18 cellular contexts compared by ENCODE assay signal in the genomic region with DNA sequence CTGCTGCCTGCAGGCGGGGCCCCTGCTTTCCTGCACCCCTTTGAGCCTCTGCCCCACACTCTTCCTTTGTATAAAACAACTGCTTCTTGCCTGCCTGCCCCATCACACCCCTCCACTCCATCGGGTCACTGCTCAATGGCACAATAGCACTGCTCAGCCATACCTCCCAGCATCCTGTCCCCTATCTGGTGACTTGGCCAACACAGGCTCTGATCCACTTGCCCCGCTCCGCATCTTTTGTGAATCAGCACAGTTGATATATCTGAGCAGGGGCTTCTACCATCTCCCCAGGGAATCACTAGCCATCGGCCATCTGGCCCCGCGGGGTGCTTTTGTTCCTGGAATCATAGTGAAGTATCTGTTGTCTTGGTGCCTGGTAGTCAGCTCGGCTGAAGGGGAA. TPM values are rescaled to one million over a fixed set of nuclear protein-coding genes. Genes with fewer than 3 reads are reported as not detected.
DNase-seq lines count a peak whose midpoint lies in the region; ATAC-seq and TF ChIP-seq lines count a peak whose summit lies in the region.
"Had no signal": no experiment of that assay in that cellular context is flagged by ENCODE, and none has a peak within 500 bp of the region (broad histone marks: within the 10 kb centered on the region; RNA-seq: fewer than 3 reads in every experiment).

No MANE protein-coding gene starts in this region.

- H3K4me1 ChIP-seq in heart left ventricle, result peaks cover 0 to 87% (median 32%) of the 10 kb centered on the region in 12 donors
- H3K4me1 ChIP-seq in neural progenitor cell, result no peaks in the 10 kb centered on the region
- H3K4me1 ChIP-seq in upper lobe of left lung, result peaks cover 0 to 28% (median 21%) of the 10 kb centered on the region in 4 donors

- peaks cover 6% of the 10 kb centered on the region for H3K27me3 Mint-ChIP-seq in neural progenitor cell (ENCODE audit: insufficient read depth, low read depth)
- H3K27me3 Mint-ChIP-seq in activated CD4-positive, alpha-beta memory T cell treated with anti-CD3 and anti-CD28 coated beads for 36 hours, result no peaks in the 10 kb centered on the region
- H3K27me3 Mint-ChIP-seq: activated CD4-positive, alpha-beta T cell treated with anti-CD3 and anti-CD28 coated beads, Interleukin-2, amount 10 ng/mL, durations not matched to agents 24 days and 14 days had no signal

- H3K27ac ChIP-seq in heart left ventricle, result peak overlapping the region; percentile 9 to 93 (median 84)
- peak overlapping the region; percentile 51 to 89 for H3K27ac ChIP-seq in coronary artery
- H3K27ac ChIP-seq in neural progenitor cell, result no peak overlapping the region
- H3K27ac ChIP-seq in upper lobe of left lung, result peak overlapping the region; percentile 15 to 65 (median 22)
- H3K27ac ChIP-seq: C4-2B had no signal

- no peaks in the 10 kb centered on the region for H3K79me2 ChIP-seq in neural progenitor cell (ENCODE audit: low read depth)

- WGBS in heart left ventricle, 4 donors, result 56 to 75% (median 66%) methylated on average over 7 to 8 of the region's 8 CpGs
- WGBS in upper lobe of left lung, 2 donors, result 69 to 91% methylated on average over 2 to 8 of the region's 8 CpGs

- POLR2A ChIA-PET in activated CD4-positive, alpha-beta memory T cell treated with anti-CD3 and anti-CD28 coated beads for 36 hours (lab: Charles Lee), result no interaction called here

- H3F3A ChIP-seq in neural progenitor cell (ENCODE audit: low read depth), result no peaks in the 10 kb centered on the region

- no peak for TF ChIP-seq POLR2A in heart left ventricle (IDR thresholded peaks at IDR 0.05)
- no peak for TF ChIP-seq POLR2A in upper lobe of left lung (IDR thresholded peaks at IDR 0.05)

- H3K9ac ChIP-seq in neural progenitor cell, result no peak overlapping the region
- H3K9ac ChIP-seq: SK-N-SH had no signal

- peaks cover 9% of the 10 kb centered on the region for H3K4me1 Mint-ChIP-seq in neural progenitor cell
- peaks cover 32% of the 10 kb centered on the region for H3K4me1 Mint-ChIP-seq in activated CD4-positive, alpha-beta memory T cell treated with anti-CD3 and anti-CD28 coated beads for 36 hours (ENCODE audit: low read depth)

- H3K4me3 ChIP-seq in heart left ventricle (peak overlapping the region in 7 of 12 donors; percentile 9 to 50 (median 38)), coronary artery (peak overlapping the region; percentile 60), neural progenitor cell (no peak overlapping the region), upper lobe of left lung (peak overlapping the region in 1 of 4 donors; percentile 26)

- H3K27me3 ChIP-seq in heart left ventricle (peaks cover 0 to 6% (median 0%) of the 10 kb centered on the region in 9 donors), neural progenitor cell (no peaks in the 10 kb centered on the region), upper lobe of left lung (no peaks in the 10 kb centered on the region)

- intact Hi-C loops in heart left ventricle (cut with DNase I) (loop anchor here in 5 of 10 donors (2.0 to 5.0 kb wide), 5 partner anchors 34 to 174 kb away; no protein-coding TSS in a partner anchor), Right ventricle myocardium superior (cut with DNase I) (loop anchor here (5.0 to 10.0 kb wide), 2 partner anchors 49 to 179 kb away; partner anchors contain the start of gene MAP7D3)
- intact Hi-C loops in activated CD4-positive, alpha-beta memory T cell treated with anti-CD3 and anti-CD28 coated beads for 36 hours (cut with micrococcal nuclease), result loop anchor here (10.0 kb wide), 1 partner anchor 379 kb away; no protein-coding TSS in a partner anchor

- no peaks in the 10 kb centered on the region for H3K9me3 ChIP-seq in heart left ventricle
- no peaks in the 10 kb centered on the region for H3K9me3 ChIP-seq in neural progenitor cell (ENCODE audit: low read depth)
- H3K9me3 ChIP-seq in upper lobe of left lung, result no peaks in the 10 kb centered on the region
- H3K9me3 ChIP-seq: SK-N-SH had no signal

- peaks cover 0 to 48% (median 31%) of the 10 kb centered on the region in 9 donors for H3K36me3 ChIP-seq in heart left ventricle
- H3K36me3 ChIP-seq in neural progenitor cell, result no peaks in the 10 kb centered on the region
- peaks cover 0 to 24% (median 0%) of the 10 kb centered on the region in 4 donors for H3K36me3 ChIP-seq in upper lobe of left lung

- CTCF ChIA-PET in activated CD4-positive, alpha-beta memory T cell treated with anti-CD3 and anti-CD28 coated beads for 36 hours (lab: Charles Lee), result interaction anchor here (1.1 to 1.2 kb wide), 2 partner anchors 43 to 178 kb away, joined by 3 read pairs; no protein-coding TSS in a partner anchor

- H4K20me1 ChIP-seq in neural progenitor cell (ENCODE audit: low read depth), result no peaks in the 10 kb centered on the region

- TF ChIP-seq CTCF in heart left ventricle (IDR thresholded peaks at IDR 0.05) (no peak), coronary artery (IDR thresholded peaks at IDR 0.05) (no peak), neural progenitor cell (IDR thresholded peaks at IDR 0.05) (no peak), upper lobe of left lung (IDR thresholded peaks at IDR 0.05) (no peak)

- no peak overlapping the region for H3K4me3 Mint-ChIP-seq in neural progenitor cell
- no peak overlapping the region for H3K4me3 Mint-ChIP-seq in activated CD4-positive, alpha-beta memory T cell treated with anti-CD3 and anti-CD28 coated beads for 36 hours
- H3K4me3 Mint-ChIP-seq: activated CD4-positive, alpha-beta T cell treated with anti-CD3 and anti-CD28 coated beads, Interleukin-2, amount 10 ng/mL, durations not matched to agents 24 days and 14 days had no signal

- no peak overlapping the region for H3K4me2 ChIP-seq in neural progenitor cell
- H3K4me2 ChIP-seq: SK-N-SH had no signal

- H3K27ac Mint-ChIP-seq in neural progenitor cell, result peak overlapping the region; percentile 54
- H3K27ac Mint-ChIP-seq in activated CD4-positive, alpha-beta memory T cell treated with anti-CD3 and anti-CD28 coated beads for 36 hours, result no peak overlapping the region
- H3K27ac Mint-ChIP-seq: activated CD4-positive, alpha-beta T cell treated with anti-CD3 and anti-CD28 coated beads, Interleukin-2, amount 10 ng/mL, durations not matched to agents 24 days and 14 days had no signal

- no peak for TF ChIP-seq EP300 in upper lobe of left lung (IDR thresholded peaks at IDR 0.05)

- H3K36me3 Mint-ChIP-seq in neural progenitor cell, result peaks cover 7% of the 10 kb centered on the region
- peaks cover 2% of the 10 kb centered on the region for H3K36me3 Mint-ChIP-seq in activated CD4-positive, alpha-beta memory T cell treated with anti-CD3 and anti-CD28 coated beads for 36 hours

- peaks cover 8% of the 10 kb centered on the region for H3K9me3 Mint-ChIP-seq in neural progenitor cell
- H3K9me3 Mint-ChIP-seq in activated CD4-positive, alpha-beta memory T cell treated with anti-CD3 and anti-CD28 coated beads for 36 hours, result no peaks in the 10 kb centered on the region
- H3K9me3 Mint-ChIP-seq: activated CD4-positive, alpha-beta T cell treated with anti-CD3 and anti-CD28 coated beads, Interleukin-2, amount 10 ng/mL, durations not matched to agents 24 days and 14 days had no signal

- H2AFZ ChIP-seq in neural progenitor cell (replicated peaks), result no peak overlapping the region

- no peak for DNase-seq in heart left ventricle
- no peak for DNase-seq in Right ventricle myocardium superior
- no peak for DNase-seq in coronary artery (ENCODE audit: low spot score)
- DNase-seq in neural progenitor cell (ENCODE audit: low spot score), result peak; percentile 13
- DNase-seq in upper lobe of left lung, result no peak
- DNase-seq in C1 segment of cervical spinal cord (lab: John Stamatoyannopoulos, UW), result no peak
- no peak for DNase-seq in activated CD4-positive, alpha-beta memory T cell treated with anti-CD3 and anti-CD28 coated beads for 36 hours
- DNase-seq in GF-D8 (lab: John Stamatoyannopoulos, UW), result no peak
- DNase-seq: activated CD4-positive, alpha-beta T cell treated with anti-CD3 and anti-CD28 coated beads, Interleukin-2, amount 10 ng/mL, durations not matched to agents 24 days and 14 days; activated naive CD4-positive, alpha-beta T cell; DMS 273 treated with DMSO at 0.1 percent for 48 hours; left colon; NCI-H1105; NCI-H774; SK-N-SH; stimulated activated CD4-positive, alpha-beta T cell treated with anti-CD3 and anti-CD28 coated beads, Interleukin-2, amount 100 ng/mL, for 48 hours had no signal

- no peak for ATAC-seq in heart left ventricle
- no peak for ATAC-seq in Right ventricle myocardium superior (ENCODE audit: poor library complexity)
- ATAC-seq in upper lobe of left lung (ENCODE audit: low FRiP score in 2 of 2), result no peak
- ATAC-seq: left colon, Panc1 had no signal

RNA-seq across cellular contexts. Expression of gene MAP7D3, which starts 45.3 kb away (rescaled TPM):
- total RNA-seq in heart left ventricle (10 to 100 TPM in 8 of 9 donors, 1 to 10 TPM in 1; 8.2 to 18.4 (median 13.2) TPM), Right ventricle myocardium superior (11.4 TPM), neural progenitor cell (ENCODE audit: low replicate concordance) (17.0 and 27.1 TPM in 2 replicates), upper lobe of left lung (10 to 100 TPM in 3 of 6 donors, 1 to 10 TPM in 3; 4.8 to 19.9 (median 9.3) TPM)
- 10 to 100 TPM; 10.3 to 12.4 TPM for polyA plus RNA-seq in heart left ventricle
- 10 to 100 TPM; 18.2 to 20.5 TPM for total RNA-seq in activated CD4-positive, alpha-beta memory T cell treated with anti-CD3 and anti-CD28 coated beads for 36 hours

RNA-seq across cellular contexts. Expression of gene FHL1, which starts 58.5 kb away (rescaled TPM):
- total RNA-seq in heart left ventricle (1,000 to 10,000 TPM; 1,446 to 4,800 (median 2,127) TPM), Right ventricle myocardium superior (808 TPM), neural progenitor cell (ENCODE audit: low replicate concordance) (62.1 and 67.6 TPM in 2 replicates), upper lobe of left lung (100 to 1,000 TPM; 114 to 426 (median 255) TPM)
- 1,000 to 10,000 TPM; 1,119 to 4,064 TPM for polyA plus RNA-seq in heart left ventricle
- total RNA-seq in activated CD4-positive, alpha-beta memory T cell treated with anti-CD3 and anti-CD28 coated beads for 36 hours, result 10 to 100 TPM; 33.9 to 37.5 TPM
